Comparison of ENCODE assay signal across 8 cellular contexts in the genomic region with DNA sequence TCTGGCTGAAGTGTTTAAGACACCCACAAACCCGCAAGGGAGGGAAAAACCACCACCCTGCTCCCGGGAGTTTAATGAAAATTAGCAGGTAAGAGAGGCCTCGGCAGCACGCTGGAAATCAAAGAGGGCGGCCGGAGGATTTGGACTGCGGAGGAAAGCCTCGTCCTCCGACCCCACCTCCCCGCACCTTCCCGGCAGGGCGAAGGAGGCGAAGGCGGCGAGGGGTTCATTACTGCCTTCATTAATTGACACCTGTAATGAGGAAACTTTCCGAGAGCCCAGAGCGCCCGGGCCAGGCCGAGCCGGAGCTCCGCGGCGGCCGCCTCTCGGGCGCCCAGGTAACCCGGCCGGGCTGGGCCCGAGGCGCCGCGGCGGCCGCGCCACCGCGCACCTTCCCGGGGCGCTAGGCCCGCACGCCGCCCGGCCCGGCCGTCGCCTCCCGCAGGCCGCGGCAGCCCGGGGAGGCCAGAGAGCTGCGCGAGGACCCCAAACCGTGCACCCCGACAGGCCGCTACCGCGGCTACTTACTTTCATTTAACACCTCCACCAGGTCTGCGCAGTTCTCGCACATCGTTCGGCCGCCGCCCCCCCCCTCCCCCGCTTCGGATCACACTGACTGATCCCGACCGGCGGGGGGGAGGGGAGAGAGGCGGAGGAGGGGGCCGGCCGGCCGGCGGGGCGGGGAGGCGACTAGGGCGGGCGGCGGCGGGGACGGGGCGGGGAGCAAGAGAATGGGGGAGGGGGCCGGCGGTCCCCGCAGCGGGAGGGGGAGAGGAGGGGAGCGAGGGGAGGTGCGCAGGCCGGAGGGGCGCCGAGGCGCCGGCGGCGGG. TPM values are rescaled to one million over a fixed set of nuclear protein-coding genes. Genes with fewer than 3 reads are reported as not detected.
DNase-seq lines count a peak whose midpoint lies in the region; ATAC-seq and TF ChIP-seq lines count a peak whose summit lies in the region.

No MANE protein-coding gene starts in this region.

- peak overlapping the region; percentile 87 to 97 for H3K4me3 ChIP-seq in neuronal stem cell (ENCODE audit: low read length in 2 of 2)

- H3K79me1 ChIP-seq in neuronal stem cell (ENCODE audit: low read depth, low read length): no peaks in the 10 kb centered on the region

- peaks cover 0 to 30% of the 10 kb centered on the region in 2 donors for H3K36me3 ChIP-seq in neuronal stem cell (replicated peaks in 1 of 2; ENCODE audit: control insufficient read depth in 2 of 2, insufficient read depth in 2 of 2, low read length in 2 of 2)

- WGBS in neuronal stem cell (ENCODE audit: extremely low coverage in 2 of 2, insufficient read length in 2 of 2, insufficient replicate concordance in 1 of 2), 2 donors: no CpG with 5 or more reads among the region's 94 CpGs

- H2BK12ac ChIP-seq in neuronal stem cell (ENCODE audit: low read length): no peak overlapping the region

- H2BK15ac ChIP-seq in neuronal stem cell (ENCODE audit: low read length): peak overlapping the region; percentile 75

- DNase-seq in CMK (ENCODE audit: low read depth): peak; percentile 49
- DNase-seq in HuH-7 (ENCODE audit: low spot score): peak; percentile 82
- DNase-seq in RWPE1 (ENCODE audit: low spot score): peak; percentile 88
- DNase-seq in activated gamma-delta T cell (lab: John Stamatoyannopoulos, UW): peak; percentile 81
- peak; percentile 21 for DNase-seq in foreskin melanocyte
- peak; percentile 87 for DNase-seq in neuronal stem cell (ENCODE audit: low spot score)
- peak; percentile 60 for DNase-seq in stromal cell of bone marrow (ENCODE audit: low read depth)

- H3K14ac ChIP-seq in neuronal stem cell (ENCODE audit: low read length): no peak overlapping the region

- no peak for TF ChIP-seq CTCF in RWPE1 (conservative IDR thresholded peaks at IDR 0.05; ENCODE audit: low read depth)

- no peaks in the 10 kb centered on the region for H3K9me3 ChIP-seq in neuronal stem cell (replicated peaks in 1 of 2; ENCODE audit: control insufficient read depth in 2 of 2, insufficient read depth in 1 of 2, low read depth in 1 of 2, low read length in 2 of 2)

- peak overlapping the region; percentile 97 for H3K18ac ChIP-seq in neuronal stem cell (ENCODE audit: low read length)

- no peak overlapping the region for H3K4ac ChIP-seq in neuronal stem cell (ENCODE audit: low read length)

- H3K27me3 ChIP-seq in neuronal stem cell (ENCODE audit: control insufficient read depth in 3 of 3, insufficient read depth in 3 of 3, low read depth in 1 of 3, low read length in 3 of 3): no peaks in the 10 kb centered on the region

- CTCF ChIA-PET in RWPE1 (lab: Yijun Ruan, JAX): interaction anchor here (0.6 kb wide), 3 partner anchors 13 to 501 kb away, joined by 3 to 7 read pairs (median 5); no protein-coding TSS in a partner anchor

- peak overlapping the region; percentile 63 for H2AK5ac ChIP-seq in neuronal stem cell (ENCODE audit: low read depth, low read length)

- peaks cover 0 to 1% of the 10 kb centered on the region in 2 donors for H3K4me1 ChIP-seq in neuronal stem cell (ENCODE audit: control insufficient read depth in 2 of 2, insufficient read depth in 1 of 2, low read depth in 1 of 2, low read length in 2 of 2)

- H4K8ac ChIP-seq in neuronal stem cell (ENCODE audit: low read depth, low read length): no peak overlapping the region

- peak overlapping the region; percentile 85 for H3K23ac ChIP-seq in neuronal stem cell (ENCODE audit: low read depth, low read length, poor library complexity)

- POLR2A ChIA-PET in RWPE1 (lab: Yijun Ruan, JAX; ENCODE audit: low non-redundant PET): no interaction called here

- H3K9ac ChIP-seq in neuronal stem cell (ENCODE audit: low read depth, low read length, poor library complexity): peak overlapping the region; percentile 86

- H3K4me2 ChIP-seq in neuronal stem cell (ENCODE audit: insufficient read depth, low read length, poor library complexity, severe bottlenecking): peak overlapping the region; percentile 57

- ATAC-seq in GM21367 (IDR thresholded peaks at IDR 0.05; ENCODE audit: unreplicated experiment): peak; percentile 22

- H2BK120ac ChIP-seq in neuronal stem cell (ENCODE audit: low read depth, low read length): no peak overlapping the region

- H3K27ac ChIP-seq in RWPE1 (peak overlapping the region; percentile 96), neuronal stem cell (replicated peaks; ENCODE audit: low read length) (peak overlapping the region; percentile 99)

- peak overlapping the region; percentile 92 for H2AFZ ChIP-seq in neuronal stem cell (ENCODE audit: low read length)

- no peak overlapping the region for H4K91ac ChIP-seq in neuronal stem cell (ENCODE audit: low read depth, low read length, poor library complexity)

- H2BK5ac ChIP-seq in neuronal stem cell (ENCODE audit: low read length): peak overlapping the region; percentile 98

RNA-seq across cellular contexts. Expression of a gene that starts 0.6 kb away (rescaled TPM):
- 40.9 TPM for polyA plus RNA-seq in neuronal stem cell (2013, experiment 1 of 2)
- polyA plus RNA-seq in neuronal stem cell (2013, experiment 2 of 2): 40.8 TPM

Comparison
In these comparisons a context has a peak if more than half of its experiments do, and no peak if none do; other contexts are left out.
1. Peak in every context shown above with its lines: DNase-seq, ATAC-seq, H3K4me3 ChIP-seq and H3K27ac ChIP-seq.
2. DNase-seq: peak in every context shown above with its lines; median percentile 88 in RWPE1; 87 in neuronal stem cell; 82 in HuH-7; 81 in activated gamma-delta T cell; 60 in stromal cell of bone marrow; 49 in CMK; 21 in foreskin melanocyte.